In the genomic region with DNA sequence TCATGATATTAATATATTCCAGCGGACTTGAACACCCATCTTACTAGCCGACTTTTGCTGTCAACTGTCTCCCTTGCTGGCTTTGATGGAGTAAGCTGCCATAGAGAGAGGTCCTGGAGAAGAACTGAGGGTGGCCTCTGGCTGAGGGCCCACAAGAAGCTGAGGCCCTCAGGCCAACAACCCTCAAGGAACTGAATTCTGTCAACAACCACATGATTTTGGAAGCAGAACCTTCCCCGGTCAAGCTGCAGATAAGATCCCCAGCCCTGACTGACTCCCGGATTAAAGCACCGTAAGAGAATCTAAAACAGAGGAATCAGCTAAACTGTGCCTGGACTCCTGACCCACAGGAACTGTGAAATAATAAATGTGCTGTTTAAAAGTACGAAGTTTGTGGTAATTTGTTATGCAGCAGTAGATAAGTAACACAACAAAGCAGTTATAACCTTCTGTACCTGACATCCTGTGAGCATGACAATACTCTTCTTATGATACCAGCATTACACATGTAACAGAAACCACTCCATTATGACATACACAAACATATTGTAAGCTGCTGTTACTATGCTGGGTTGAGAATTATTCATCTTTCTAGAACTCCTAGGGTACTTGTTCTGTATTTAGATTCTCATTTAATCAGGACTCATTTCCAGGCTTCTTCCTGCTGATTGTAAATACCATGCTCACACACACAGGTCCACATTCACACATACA, we compare ENCODE assay signal across 1 cellular context.
TF ChIP-seq lines count a peak whose summit lies in the region.

No MANE protein-coding gene starts in this region.

TF ChIP-seq in H1, 55 proteins besides CTCF, POLR2A, EP300 and RAD21:
- TF ChIP-seq TCF12 (IDR thresholded peaks at IDR 0.05; ENCODE audit: low read depth, low read length), result no peak
- no peak for TF ChIP-seq EGR1 (IDR thresholded peaks at IDR 0.05; ENCODE audit: borderline replicate concordance, low read depth, low read length)
- no peak for TF ChIP-seq SIRT6 (IDR thresholded peaks at IDR 0.05; ENCODE audit: low read length)
- TF ChIP-seq, protein P1, sequence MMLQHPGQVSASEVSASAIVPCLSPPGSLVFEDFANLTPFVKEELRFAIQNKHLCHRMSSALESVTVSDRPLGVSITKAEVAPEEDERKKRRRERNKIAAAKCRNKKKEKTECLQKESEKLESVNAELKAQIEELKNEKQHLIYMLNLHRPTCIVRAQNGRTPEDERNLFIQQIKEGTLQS (IDR thresholded peaks at IDR 0.05; ENCODE audit: insufficient read depth, low read depth, low read length), result no peak
- no peak for TF ChIP-seq SP1 (IDR thresholded peaks at IDR 0.05; ENCODE audit: low read depth, low read length)
- no peak for TF ChIP-seq SP2 (IDR thresholded peaks at IDR 0.05; ENCODE audit: low read length)
